In the genomic region with DNA sequence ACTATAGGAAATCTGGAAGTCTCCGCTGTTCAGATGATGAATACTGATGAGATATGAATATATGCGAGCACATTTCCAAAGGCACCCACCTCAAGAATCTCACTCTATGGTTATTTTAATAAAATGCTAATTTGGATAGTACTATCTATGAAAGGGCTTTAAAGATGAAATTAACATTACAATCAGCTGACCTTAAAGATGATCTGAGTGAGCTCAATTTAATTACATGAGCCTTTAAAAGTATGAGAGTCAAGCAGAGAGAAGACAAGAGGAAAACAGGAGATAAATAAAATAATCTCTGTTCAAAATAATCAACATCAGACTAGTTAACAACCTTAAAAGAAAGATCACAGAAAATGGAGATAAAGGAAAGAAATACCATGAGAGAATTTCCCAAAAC, we compare ENCODE assay signal across 25 cellular contexts.
"Had no signal": no experiment of that assay in that cellular context is flagged by ENCODE, and none has a peak within 500 bp of the region (broad histone marks: within the 10 kb centered on the region; RNA-seq: fewer than 3 reads in every experiment).

No MANE protein-coding gene starts in this region.

- H3K27me3 ChIP-seq: adrenal gland, body of pancreas, colonic mucosa, esophagus squamous epithelium, gastroesophageal sphincter had no signal

- H3K27ac Mint-ChIP-seq: activated CD8-positive, alpha-beta T cell treated with anti-CD3 and anti-CD28 coated beads for 36 hours; activated naive CD4-positive, alpha-beta T cell treated with anti-CD3 and anti-CD28 coated beads for 36 hours; activated naive CD4-positive, alpha-beta T cell treated with anti-CD3 and anti-CD28 coated beads, Interleukin-2, amount 50 U/mL, for 24 hours; activated naive CD8-positive, alpha-beta T cell treated with anti-CD3 and anti-CD28 coated beads for 36 hours; activated naive CD8-positive, alpha-beta T cell treated with anti-CD3 and anti-CD28 coated beads, Interleukin-2, amount 50 U/mL, for 24 hours; activated T-helper 1 cell treated with anti-CD3 and anti-CD28 coated beads, Interleukin-12 subunit alpha, Interleukin-12 subunit beta, Interleukin-2, Interleukin-4 antibody, amounts not matched to agents 30 ng/mL and 10 ng/mL and 1 ng/mL, durations not matched to agents 14 hours and 24 hours and 36 hours; activated T-helper 2 cell treated with anti-CD3 and anti-CD28 coated beads, Interferon-gamma antibody, Interleukin-2, Interleukin-4, amounts not matched to agents 10 μg/mL and 5 μg/mL and 100 μg/mL, durations not matched to agents 14 hours and 24 hours and 36 hours had no signal

- H3K36me3 Mint-ChIP-seq: activated naive CD4-positive, alpha-beta T cell treated with anti-CD3 and anti-CD28 coated beads, Interleukin-2, amount 50 U/mL, for 24 hours; activated naive CD8-positive, alpha-beta T cell treated with anti-CD3 and anti-CD28 coated beads for 36 hours had no signal

- H3K4me1 Mint-ChIP-seq: activated naive CD4-positive, alpha-beta T cell treated with anti-CD3 and anti-CD28 coated beads, Interleukin-2, amount 50 U/mL, for 24 hours; activated naive CD8-positive, alpha-beta T cell treated with anti-CD3 and anti-CD28 coated beads for 36 hours; activated naive CD8-positive, alpha-beta T cell treated with anti-CD3 and anti-CD28 coated beads, Interleukin-2, amount 50 U/mL, for 24 hours had no signal

- H3K36me3 ChIP-seq: adrenal gland, colonic mucosa, esophagus squamous epithelium, gastroesophageal sphincter had no signal

- H3K4me3 Mint-ChIP-seq: activated CD8-positive, alpha-beta T cell treated with anti-CD3 and anti-CD28 coated beads for 36 hours; activated naive CD4-positive, alpha-beta T cell treated with anti-CD3 and anti-CD28 coated beads for 36 hours; activated naive CD4-positive, alpha-beta T cell treated with anti-CD3 and anti-CD28 coated beads, Interleukin-2, amount 50 U/mL, for 24 hours; activated naive CD8-positive, alpha-beta T cell treated with anti-CD3 and anti-CD28 coated beads for 36 hours; activated naive CD8-positive, alpha-beta T cell treated with anti-CD3 and anti-CD28 coated beads, Interleukin-2, amount 50 U/mL, for 24 hours; activated T-helper 1 cell treated with anti-CD3 and anti-CD28 coated beads, Interleukin-12 subunit alpha, Interleukin-12 subunit beta, Interleukin-2, Interleukin-4 antibody, amounts not matched to agents 30 ng/mL and 10 ng/mL and 1 ng/mL, durations not matched to agents 14 hours and 24 hours and 36 hours had no signal

- H3K27ac ChIP-seq: adrenal gland, body of pancreas, colonic mucosa, epithelial cell of prostate, esophagus squamous epithelium, gastroesophageal sphincter had no signal

- DNase-seq: activated CD4-positive, alpha-beta T cell treated with anti-CD3 and anti-CD28 coated beads for 48 hours; activated CD4-positive, alpha-beta T cell treated with anti-CD3 and anti-CD28 coated beads, Interleukin-2, amount 50 U/mL, for 1 hour; activated CD4-positive, alpha-beta T cell treated with anti-CD3 and anti-CD28 coated beads, Interleukin-2, amount 50 U/mL, for 48 hours; activated CD8-positive, alpha-beta memory T cell treated with anti-CD3 and anti-CD28 coated beads for 24 hours; activated CD8-positive, alpha-beta T cell treated with anti-CD3 and anti-CD28 coated beads for 36 hours; activated effector memory CD4-positive, alpha-beta T cell treated with anti-CD3 and anti-CD28 coated beads, Interleukin-2, amount 50 U/mL, for 16 hours; activated naive CD4-positive, alpha-beta T cell treated with anti-CD3 and anti-CD28 coated beads for 36 hours; activated naive CD8-positive, alpha-beta T cell treated with anti-CD3 and anti-CD28 coated beads for 36 hours; activated naive CD8-positive, alpha-beta T cell treated with anti-CD3 and anti-CD28 coated beads, Interleukin-2, amount 50 U/mL, for 24 hours; activated T-cell treated with anti-CD3 and anti-CD28 coated beads, Interleukin-2, amount 50 U/mL, for 48 hours; adrenal gland; amygdala; aorta; body of pancreas; caudate nucleus; colonic mucosa; effector CD8-positive, alpha-beta T cell; esophagus squamous epithelium; foreskin melanocyte; T-helper 2 cell had no signal

- H3K27me3 Mint-ChIP-seq: activated CD8-positive, alpha-beta T cell treated with anti-CD3 and anti-CD28 coated beads for 36 hours; activated naive CD8-positive, alpha-beta T cell treated with anti-CD3 and anti-CD28 coated beads for 36 hours; activated naive CD8-positive, alpha-beta T cell treated with anti-CD3 and anti-CD28 coated beads, Interleukin-2, amount 50 U/mL, for 24 hours had no signal

- H3K9me3 ChIP-seq: adrenal gland, body of pancreas, colonic mucosa, esophagus squamous epithelium, gastroesophageal sphincter had no signal

- H3K4me1 ChIP-seq: adrenal gland, body of pancreas, colonic mucosa, esophagus squamous epithelium, gastroesophageal sphincter had no signal

- H3K4me3 ChIP-seq: adrenal gland, body of pancreas, colonic mucosa, esophagus squamous epithelium, gastroesophageal sphincter had no signal

- H3K9me3 Mint-ChIP-seq: activated naive CD8-positive, alpha-beta T cell treated with anti-CD3 and anti-CD28 coated beads for 36 hours had no signal

- ATAC-seq: activated CD8-positive, alpha-beta T cell treated with anti-CD3 and anti-CD28 coated beads for 36 hours; activated naive CD8-positive, alpha-beta T cell treated with anti-CD3 and anti-CD28 coated beads, Interleukin-2, amount 50 U/mL, for 24 hours; body of pancreas; gastroesophageal sphincter had no signal
